ENCODE assay signal across 8 cellular contexts in genomic region chr1:70685300-70686286, GRCh38.
DNase-seq lines count a peak whose midpoint lies in the region; ATAC-seq and TF ChIP-seq lines count a peak whose summit lies in the region.

No MANE protein-coding gene starts in this region.

- no peaks in the 10 kb centered on the region for H3K27me3 ChIP-seq in tibial nerve

- TF ChIP-seq CTCF in epithelial cell of esophagus (IDR thresholded peaks at IDR 0.05; ENCODE audit: insufficient read depth, low read depth, low read length, missing control alignments) (peak; percentile 85), mucosa of descending colon (IDR thresholded peaks at IDR 0.05) (peak; percentile 79), tibial nerve (IDR thresholded peaks at IDR 0.05) (peak; percentile 48 to 62 (median 55))

- TF ChIP-seq POLR2A in tibial nerve (IDR thresholded peaks at IDR 0.05), result no peak

- H3K4me1 ChIP-seq in mucosa of descending colon (ENCODE audit: low read depth), result no peaks in the 10 kb centered on the region
- H3K4me1 ChIP-seq in tibial nerve, result no peaks in the 10 kb centered on the region

- H3K27ac ChIP-seq in tibial nerve, result no peak overlapping the region

- intact Hi-C loops in mucosa of descending colon (cut with DNase I, micrococcal nuclease), result loop anchor here (2.0 to 5.0 kb wide), 2 partner anchors 362 to 363 kb away; partner anchors contain the start of gene PTGER3 (in 1 of the 2)

- H3K36me3 ChIP-seq in mucosa of descending colon (ENCODE audit: low read depth), result no peaks in the 10 kb centered on the region
- H3K36me3 ChIP-seq in tibial nerve, result no peaks in the 10 kb centered on the region

- WGBS in tibial nerve, 2 donors, result 68 to 77% methylated on average over 10 of the region's 13 CpGs

- H3K4me3 ChIP-seq in epithelial cell of esophagus (ENCODE audit: low read length) (no peak overlapping the region), mucosa of descending colon (no peak overlapping the region), tibial nerve (no peak overlapping the region)

- ATAC-seq in GM19328 (IDR thresholded peaks at IDR 0.05; ENCODE audit: unreplicated experiment) (peak; percentile 98), HG03159 (IDR thresholded peaks at IDR 0.05; ENCODE audit: unreplicated experiment) (peak; percentile 99), mucosa of descending colon (peak; percentile 95)
- peak; percentile 45 to 53 for ATAC-seq in activated CD4-positive, CD25-positive, alpha-beta regulatory T cell treated with anti-CD3 and anti-CD28 coated beads, Interleukin-2, amount 50 U/mL, for 24 hours

- peak in 1 of 2 donors; percentile 13 for TF ChIP-seq EP300 in tibial nerve (IDR thresholded peaks at IDR 0.05)

- H3K9me3 ChIP-seq in mucosa of descending colon (no peaks in the 10 kb centered on the region), tibial nerve (no peaks in the 10 kb centered on the region)

- DNase-seq in COLO829 (ENCODE audit: low spot score) (peak; percentile 55), NCI-H226 (peak; percentile 45), epithelial cell of esophagus (ENCODE audit: low read depth) (peak; percentile 72), mucosa of descending colon (peak in 2 of 3 donors; percentile 35 to 70), tibial nerve (ENCODE audit: low spot score in 2 of 2) (peak; percentile 16 to 57)

Comparison
In these comparisons a context has a peak if more than half of its experiments do, and no peak if none do; other contexts are left out.
1. ATAC-seq: peak in every context shown above with its lines; median percentile 99 in HG03159; 98 in GM19328; 95 in mucosa of descending colon; 49 in activated CD4-positive, CD25-positive, alpha-beta regulatory T cell treated with anti-CD3 and anti-CD28 coated beads, Interleukin-2, amount 50 U/mL, for 24 hours.